In genomic region chr11:77154381-77155081, GRCh38 we compare ENCODE assay signal across 11 cellular contexts.
DNase-seq lines count a peak whose midpoint lies in the region; FAIRE-seq lines count a peak whose summit lies in the region.
"Had no signal": no experiment of that assay in that cellular context is flagged by ENCODE, and none has a peak within 500 bp of the region (broad histone marks: within the 10 kb centered on the region; RNA-seq: fewer than 3 reads in every experiment).

No MANE protein-coding gene starts in this region.

- peak; percentile 53 to 54 for DNase-seq in AML-193 (lab: John Stamatoyannopoulos, UW)
- DNase-seq in NCI-H1092 treated with DMSO at 0.1 percent for 48 hours (lab: John Stamatoyannopoulos, UW): peak; percentile 72
- peak in 56 of 61 donors; percentile 11 to 92 (median 56) for DNase-seq in caudate nucleus (lab: John Stamatoyannopoulos, UW)
- peak; percentile 82 for DNase-seq in midbrain (lab: John Stamatoyannopoulos, UW)
- DNase-seq in GM03348 (ENCODE audit: low spot score): no peak
- no peak for DNase-seq in DMS114 treated with DMSO at 0.1 percent for 48 hours (lab: John Stamatoyannopoulos, UW; ENCODE audit: unreplicated experiment)
- no peak for DNase-seq in RCC 7860 (ENCODE audit: low spot score)
- DNase-seq in COLO668 (lab: John Stamatoyannopoulos, UW; ENCODE audit: unreplicated experiment): no peak
- DNase-seq: effector CD8-positive, alpha-beta T cell; T-helper 9 cell had no signal

- H3K27ac ChIP-seq in caudate nucleus (ENCODE audit: low read depth, low read length): no peak overlapping the region

- FAIRE-seq in RCC 7860 (lab: Jason Lieb, UNC): no peak
- FAIRE-seq: G401.6 had no signal

Comparison
In these comparisons a context has a peak if more than half of its experiments do, and no peak if none do; other contexts are left out.
1. DNase-seq: peak in AML-193 (2 of 2), NCI-H1092 treated with DMSO at 0.1 percent for 48 hours (single experiment), caudate nucleus (56 of 61) and midbrain (single experiment); none in GM03348 (single experiment), DMS114 treated with DMSO at 0.1 percent for 48 hours (single experiment), RCC 7860 (single experiment) and COLO668 (single experiment).